13 cellular contexts compared by ENCODE assay signal in genomic region chr19:38663156-38663651, GRCh38. TPM values are rescaled to one million over a fixed set of nuclear protein-coding genes. Genes with fewer than 3 reads are reported as not detected.
DNase-seq lines count a peak whose midpoint lies in the region; ATAC-seq, FAIRE-seq and TF ChIP-seq lines count a peak whose summit lies in the region.
"Had no signal": no experiment of that assay in that cellular context is flagged by ENCODE, and none has a peak within 500 bp of the region (broad histone marks: within the 10 kb centered on the region; RNA-seq: fewer than 3 reads in every experiment).

No MANE protein-coding gene starts in this region.

- no peak overlapping the region for H3K23ac ChIP-seq in trophoblast cell (ENCODE audit: low read length)

- no peak for TF ChIP-seq POLR2A in A549 (IDR thresholded peaks at IDR 0.05; ENCODE audit: low read length)

- no peak overlapping the region for H2BK5ac ChIP-seq in trophoblast cell (ENCODE audit: low read depth, low read length, poor library complexity)

- H3K27ac ChIP-seq in A549: peak overlapping the region; percentile 75 to 91; a peak in 4 of 6 replicates
- peak overlapping the region; percentile 97 to 98 for H3K27ac ChIP-seq in right atrium auricular region
- H3K27ac ChIP-seq in trophoblast cell (ENCODE audit: low read depth, low read length): peak overlapping the region; percentile 49

- POLR2A ChIA-PET in A549 (lab: Yijun Ruan, JAX) (interaction anchor here (1.4 kb wide), 1 partner anchor 186 kb away, joined by 4 read pairs; no protein-coding TSS in a partner anchor), WTC11 (lab: Charles Lee) (interaction anchor here (1.0 to 3.3 kb wide), 3 partner anchors 9 to 15 kb away, joined by 3 to 41 read pairs (median 5); partner anchors contain the start of gene ACTN4)

- TF ChIP-seq EP300 in A549 (IDR thresholded peaks at IDR 0.05): no peak

- WGBS in A549 (ENCODE audit: missing lambda C conversion rate): 91% methylated on average over 22 of the region's 22 CpGs
- WGBS in trophoblast cell (ENCODE audit: extremely low coverage, insufficient coverage, insufficient read length): no CpG with 5 or more reads among the region's 22 CpGs

- H2BK120ac ChIP-seq in trophoblast cell (ENCODE audit: insufficient read depth, low read length, poor library complexity): no peak overlapping the region

- H2BK12ac ChIP-seq in trophoblast cell (ENCODE audit: low read length): peak overlapping the region; percentile 2

- H3K79me1 ChIP-seq in trophoblast cell (ENCODE audit: low read length): peaks cover 61% of the 10 kb centered on the region

- H3K14ac ChIP-seq in trophoblast cell (ENCODE audit: low read length): peak overlapping the region; percentile 14

- DNase-seq in A549 (ENCODE audit: low read depth in 1 of 2, low spot score in 1 of 2) (no peak), WTC11 (ENCODE audit: low spot score) (no peak), right atrium auricular region (ENCODE audit: low spot score) (no peak), trophoblast cell (no peak), NCI-H2107 (lab: John Stamatoyannopoulos, UW) (no peak), NCI-H1417 treated with DMSO at 0.1 percent for 48 hours (lab: John Stamatoyannopoulos, UW) (no peak), iPS-NIHi11 (ENCODE audit: low spot score) (no peak)
- DNase-seq in activated CD4-positive, alpha-beta T cell treated with anti-CD3 and anti-CD28 coated beads, Interleukin-2, amount 50 U/mL, for 48 hours: no peak
- DNase-seq: activated CD4-positive, alpha-beta T cell treated with anti-CD3 and anti-CD28 coated beads, Interleukin-2, amount 10 ng/mL, durations not matched to agents 24 days and 14 days; erythroblast; NCI-H2029 had no signal

- no peaks in the 10 kb centered on the region for H3K27me3 Mint-ChIP-seq in WTC11 (ENCODE audit: low read depth)
- H3K27me3 Mint-ChIP-seq: activated CD4-positive, alpha-beta T cell treated with anti-CD3 and anti-CD28 coated beads, Interleukin-2, amount 10 ng/mL, durations not matched to agents 24 days and 14 days had no signal

- H3K9ac ChIP-seq in trophoblast cell (ENCODE audit: low read length): peak overlapping the region; percentile 18

- no peak overlapping the region for H4K12ac ChIP-seq in trophoblast cell (ENCODE audit: low read depth, low read length)

- peaks cover 48% of the 10 kb centered on the region for H3K79me2 ChIP-seq in trophoblast cell (ENCODE audit: control insufficient read depth, insufficient read depth, low read length, poor library complexity)

- no peak overlapping the region for H2AK5ac ChIP-seq in trophoblast cell (ENCODE audit: low read length)

- H3K4me1 Mint-ChIP-seq in WTC11: peaks cover 98% of the 10 kb centered on the region

- H3K27ac Mint-ChIP-seq in WTC11: peak overlapping the region; percentile 98
- H3K27ac Mint-ChIP-seq: activated CD4-positive, alpha-beta T cell treated with anti-CD3 and anti-CD28 coated beads, Interleukin-2, amount 10 ng/mL, durations not matched to agents 24 days and 14 days; activated naive CD4-positive, alpha-beta T cell treated with anti-CD3 and anti-CD28 coated beads, Interleukin-2, amount 50 U/mL, for 72 hours had no signal

- no peak overlapping the region for H3K4me3 Mint-ChIP-seq in WTC11
- H3K4me3 Mint-ChIP-seq: activated CD4-positive, alpha-beta T cell treated with anti-CD3 and anti-CD28 coated beads, Interleukin-2, amount 10 ng/mL, durations not matched to agents 24 days and 14 days had no signal

- no peak overlapping the region for H3K18ac ChIP-seq in trophoblast cell (ENCODE audit: low read length)

- H3K4me3 ChIP-seq in A549 (no peak overlapping the region), right atrium auricular region (peak overlapping the region; percentile 10 to 28), trophoblast cell (ENCODE audit: low read depth, low read length) (no peak overlapping the region)

- H3K4me2 ChIP-seq in A549: peak overlapping the region; percentile 77
- H3K4me2 ChIP-seq in trophoblast cell (ENCODE audit: low read length): no peak overlapping the region

- no peak overlapping the region for H2AFZ ChIP-seq in trophoblast cell (ENCODE audit: insufficient read depth, low read length, poor library complexity)

- H3K36me3 ChIP-seq in right atrium auricular region (peaks cover 12% of the 10 kb centered on the region), trophoblast cell (ENCODE audit: control insufficient read depth in 1 of 2, insufficient read depth in 2 of 2, low read length in 2 of 2) (peaks cover 13 to 18% of the 10 kb centered on the region in 2 experiments)

- H3K4me1 ChIP-seq in A549 (peaks cover 98% of the 10 kb centered on the region), right atrium auricular region (peaks cover 0 to 100% of the 10 kb centered on the region in 2 donors), trophoblast cell (ENCODE audit: control insufficient read depth in 1 of 2, insufficient read depth in 2 of 2, low read length in 2 of 2) (peaks cover 67 to 78% of the 10 kb centered on the region in 2 experiments)

- TF ChIP-seq RAD21 in A549 (conservative IDR thresholded peaks at IDR 0.05 in 1 of 2, IDR thresholded peaks at IDR 0.05 in 1 of 2): no peak

- H4K91ac ChIP-seq in trophoblast cell (ENCODE audit: low read depth, low read length): peak overlapping the region; percentile 30

- TF ChIP-seq CTCF in A549 (IDR thresholded peaks at IDR 0.05) (no peak), WTC11 (IDR thresholded peaks at IDR 0.05) (no peak), right atrium auricular region (IDR thresholded peaks at IDR 0.05) (no peak)

- CTCF ChIA-PET in A549 (lab: Yijun Ruan, JAX) (interaction anchor here (0.7 to 20.1 kb wide), 11 partner anchors 8 to 267 kb away, joined by 3 to 336 read pairs (median 5); partner anchors contain the start of genes MRPS12 and SARS2), WTC11 (lab: Charles Lee) (interaction anchor here (0.7 to 4.7 kb wide), 13 partner anchors 12 to 268 kb away, joined by 3 to 21 read pairs (median 4); partner anchors contain the start of genes ACTN4, FAM98C, MRPS12 and SARS2)

- no peak overlapping the region for H4K8ac ChIP-seq in trophoblast cell (ENCODE audit: low read depth, low read length)

- H3K36me3 Mint-ChIP-seq in WTC11: 0 out of 2 replicates have a peak, but pooled peaks cover 7% of the 10 kb centered on the region

- ATAC-seq in A549: no peak
- no peak for ATAC-seq in WTC11
- ATAC-seq: activated naive CD4-positive, alpha-beta T cell treated with anti-CD3 and anti-CD28 coated beads, Interleukin-2, amount 50 U/mL, for 72 hours had no signal

- FAIRE-seq in A549 (lab: Jason Lieb, UNC): no peak

- peak overlapping the region; percentile 44 for H3K4ac ChIP-seq in trophoblast cell (ENCODE audit: low read depth, low read length)

- H3K27me3 ChIP-seq in right atrium auricular region: no peaks in the 10 kb centered on the region
- no peaks in the 10 kb centered on the region for H3K27me3 ChIP-seq in trophoblast cell (ENCODE audit: insufficient read depth, low read length)

- H3K9me3 Mint-ChIP-seq in WTC11: no peaks in the 10 kb centered on the region
- H3K9me3 Mint-ChIP-seq: activated CD4-positive, alpha-beta T cell treated with anti-CD3 and anti-CD28 coated beads, Interleukin-2, amount 10 ng/mL, durations not matched to agents 24 days and 14 days; activated naive CD4-positive, alpha-beta T cell treated with anti-CD3 and anti-CD28 coated beads, Interleukin-2, amount 50 U/mL, for 72 hours had no signal

- H3K9me3 ChIP-seq in A549: no peaks in the 10 kb centered on the region
- H3K9me3 ChIP-seq in right atrium auricular region: no peaks in the 10 kb centered on the region
- H3K9me3 ChIP-seq in trophoblast cell (ENCODE audit: insufficient read depth, low read depth, low read length): no peaks in the 10 kb centered on the region

TF ChIP-seq in A549, 52 proteins besides CTCF, POLR2A, EP300 and RAD21 (continues in another document):
- TF ChIP-seq CBX2 (IDR thresholded peaks at IDR 0.05; ENCODE audit: borderline replicate concordance, low read depth): no peak
- no peak for TF ChIP-seq SREBF2 (IDR thresholded peaks at IDR 0.05)
- TF ChIP-seq JUN (IDR thresholded peaks at IDR 0.05): 0 out of 5 replicates have a peak, but pooled peaks of 1 of the 2 experiments have one; percentile 22
- TF ChIP-seq FOSB (CRISPR knock-in tag; IDR thresholded peaks at IDR 0.05): no peak
- TF ChIP-seq EHMT2 (IDR thresholded peaks at IDR 0.05; ENCODE audit: low read depth): no peak

RNA-seq across cellular contexts. Expression of gene ACTN4, which starts 15.8 kb away (rescaled TPM):
- 605 and 614 TPM in 2 replicates for polyA plus RNA-seq in A549 (2011; rRNA removed)
- 1,005 and 1,074 TPM in 2 replicates for polyA plus RNA-seq in A549 (2012; cell fraction: cytosol; rRNA removed)
- polyA plus RNA-seq in A549 (2012; cell fraction: nucleus; rRNA removed): 3,482 and 4,263 TPM in 2 replicates
- polyA plus RNA-seq in A549 (2017; fragmentation: RNase III; extraction: RNeasy Plus Mini Kit Qiagen cat#74134 plus additional on column Dnase treatment): 967 to 1,087 TPM (median 1,011 TPM) in 3 replicates
- 488 and 611 TPM in 2 replicates for polyA minus RNA-seq in A549 (2011; rRNA and poly(A)+ RNA removed)
- 484 to 511 TPM (median 506 TPM) in 3 replicates for total RNA-seq in WTC11 (2021)
- 100 to 1,000 TPM; 115 to 180 TPM for total RNA-seq in right atrium auricular region
- 442 and 468 TPM in 2 replicates for polyA plus RNA-seq in trophoblast cell (2013)

RNA-seq across cellular contexts. Expression of gene EIF3K, which starts 44.2 kb away (rescaled TPM):
- 419 and 491 TPM in 2 replicates for polyA plus RNA-seq in A549 (2011; rRNA removed)
- 1,849 and 2,120 TPM in 2 replicates for polyA plus RNA-seq in A549 (2012; cell fraction: cytosol; rRNA removed)
- 1,703 and 2,003 TPM in 2 replicates for polyA plus RNA-seq in A549 (2012; cell fraction: nucleus; rRNA removed)
- polyA plus RNA-seq in A549 (2017; fragmentation: RNase III; extraction: RNeasy Plus Mini Kit Qiagen cat#74134 plus additional on column Dnase treatment): 910 to 1,057 TPM (median 937 TPM) in 3 replicates
- polyA minus RNA-seq in A549 (2011; rRNA and poly(A)+ RNA removed): 774 and 844 TPM in 2 replicates
- total RNA-seq in WTC11 (2021): 389 to 416 TPM (median 410 TPM) in 3 replicates
- 100 to 1,000 TPM; 716 to 786 TPM for total RNA-seq in right atrium auricular region
- polyA plus RNA-seq in trophoblast cell (2013): 205 and 214 TPM in 2 replicates

RNA-seq across cellular contexts. Expression of gene MAP4K1, which starts 45.5 kb away (rescaled TPM):
- 0.78 and 1.2 TPM in 2 replicates for polyA plus RNA-seq in A549 (2011; rRNA removed)
- 1.4 TPM in 2 replicates for polyA plus RNA-seq in A549 (2012; cell fraction: cytosol; rRNA removed)
- 7.0 and 8.1 TPM in 2 replicates for polyA plus RNA-seq in A549 (2012; cell fraction: nucleus; rRNA removed)
- 1.3 to 2.6 TPM (median 2.1 TPM) in 3 replicates for polyA plus RNA-seq in A549 (2017; fragmentation: RNase III; extraction: RNeasy Plus Mini Kit Qiagen cat#74134 plus additional on column Dnase treatment)
- polyA minus RNA-seq in A549 (2011; rRNA and poly(A)+ RNA removed): 0.33 and 0.44 TPM in 2 replicates
- 14.0 to 25.0 TPM (median 24.5 TPM) in 3 replicates for total RNA-seq in WTC11 (2021)
- total RNA-seq in right atrium auricular region: 1 to 10 TPM in 1 of 2 donors, under 1 TPM in 1; 0.83 to 4.2 TPM
- 0.56 and 0.72 TPM in 2 replicates for polyA plus RNA-seq in trophoblast cell (2013)
- total RNA-seq: lung microvascular endothelial cell had no signal

Comparison
In these comparisons a context has a peak if more than half of its experiments do, and no peak if none do; other contexts are left out.
1. H3K4me3 ChIP-seq: peak in right atrium auricular region (2 of 2); none in A549 (single experiment) and trophoblast cell (single experiment).
2. Peak in every context shown above with its lines, with median percentiles within 50 percentile points of each other: H3K27ac ChIP-seq.